In genomic region chr10:122519144-122519543, GRCh38 we compare ENCODE assay signal across 2 cellular contexts.
TF ChIP-seq lines count a peak whose summit lies in the region.

No MANE protein-coding gene starts in this region.

TF ChIP-seq in HEK293T, 16 proteins besides CTCF, POLR2A, EP300 and RAD21:
- TF ChIP-seq, protein P1, sequence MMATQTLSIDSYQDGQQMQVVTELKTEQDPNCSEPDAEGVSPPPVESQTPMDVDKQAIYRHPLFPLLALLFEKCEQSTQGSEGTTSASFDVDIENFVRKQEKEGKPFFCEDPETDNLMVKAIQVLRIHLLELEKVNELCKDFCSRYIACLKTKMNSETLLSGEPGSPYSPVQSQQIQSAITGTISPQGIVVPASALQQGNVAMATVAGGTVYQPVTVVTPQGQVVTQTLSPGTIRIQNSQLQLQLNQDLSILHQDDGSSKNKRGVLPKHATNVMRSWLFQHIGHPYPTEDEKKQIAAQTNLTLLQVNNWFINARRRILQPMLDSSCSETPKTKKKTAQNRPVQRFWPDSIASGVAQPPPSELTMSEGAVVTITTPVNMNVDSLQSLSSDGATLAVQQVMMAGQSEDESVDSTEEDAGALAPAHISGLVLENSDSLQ (IDR thresholded peaks at IDR 0.05), result peak; percentile 15; the same call in 1 of the 2 replicates
- no peak for TF ChIP-seq ZNF384 (IDR thresholded peaks at IDR 0.05)
TF ChIP-seq in HEK293T: peak in this region for 1.

TF ChIP-seq in H1, 55 proteins besides CTCF, POLR2A, EP300 and RAD21:
- TF ChIP-seq HDAC2 (IDR thresholded peaks at IDR 0.05; ENCODE audit: borderline replicate concordance in 1 of 2, low read depth in 2 of 2, low read length in 2 of 2) (no peak), ZNF274 (IDR thresholded peaks at IDR 0.05; ENCODE audit: borderline replicate concordance, extremely low read depth, low read length) (no peak), CHD1 (IDR thresholded peaks at IDR 0.05; ENCODE audit: low read depth, low read length) (no peak), GTF2F1 (IDR thresholded peaks at IDR 0.05; ENCODE audit: borderline replicate concordance, low read depth, low read length) (no peak), SIX5 (IDR thresholded peaks at IDR 0.05; ENCODE audit: low read depth, low read length) (no peak), CTBP2 (IDR thresholded peaks at IDR 0.05; ENCODE audit: borderline replicate concordance, insufficient read depth, insufficient read length, low read length) (no peak), TEAD4 (IDR thresholded peaks at IDR 0.05; ENCODE audit: low read depth, low read length) (no peak), ASH2L (IDR thresholded peaks at IDR 0.05; ENCODE audit: low read length) (no peak), KDM4A (IDR thresholded peaks at IDR 0.05; ENCODE audit: low read depth, low read length, severe bottlenecking) (no peak), TAF1 (IDR thresholded peaks at IDR 0.05; ENCODE audit: low read depth, low read length) (no peak), CHD2 (IDR thresholded peaks at IDR 0.05; ENCODE audit: low read length) (no peak), CEBPB (IDR thresholded peaks at IDR 0.05; ENCODE audit: low read depth, low read length) (no peak), CBX8 (IDR thresholded peaks at IDR 0.05; ENCODE audit: borderline replicate concordance, low read depth, low read length) (no peak), NANOG (IDR thresholded peaks at IDR 0.05; ENCODE audit: insufficient read depth, low read depth, low read length, poor library complexity, severe bottlenecking) (no peak), SUZ12 (IDR thresholded peaks at IDR 0.05; ENCODE audit: low read length) (no peak), TAF7 (optimal IDR thresholded peaks at IDR 0.05; ENCODE audit: borderline replicate concordance, low read depth, low read length) (no peak), RFX5 (IDR thresholded peaks at IDR 0.05; ENCODE audit: borderline replicate concordance, low read depth, low read length) (no peak), SAP30 (IDR thresholded peaks at IDR 0.05; ENCODE audit: insufficient read depth, insufficient replicate concordance, low read length) (no peak), SP2 (IDR thresholded peaks at IDR 0.05; ENCODE audit: low read length) (no peak)
